In the genomic region with DNA sequence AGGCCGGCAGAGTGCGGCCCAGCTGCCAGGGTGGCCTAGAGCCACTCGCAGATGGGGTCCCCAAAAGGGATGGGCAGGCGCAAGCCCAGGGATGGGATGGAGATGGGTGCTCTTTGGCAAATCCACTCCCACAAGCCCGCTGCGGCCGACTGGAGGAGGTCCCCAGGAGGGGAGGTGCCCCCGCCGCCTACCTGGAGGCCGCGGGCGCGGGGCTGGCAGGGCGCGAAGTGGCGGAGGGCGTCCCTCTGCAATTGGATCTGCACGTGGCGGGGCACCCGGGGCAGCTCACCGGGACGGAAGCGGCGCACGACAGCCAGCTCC, we compare ENCODE assay signal across 8 cellular contexts. TPM values are rescaled to one million over a fixed set of nuclear protein-coding genes. Genes with fewer than 3 reads are reported as not detected.
DNase-seq lines count a peak whose midpoint lies in the region; ATAC-seq and TF ChIP-seq lines count a peak whose summit lies in the region.

No MANE protein-coding gene starts in this region.

- H3K27me3 Mint-ChIP-seq in CD4-positive, alpha-beta memory T cell: peaks cover 8 to 9% of the 10 kb centered on the region in 2 donors
- peaks cover 14% of the 10 kb centered on the region for H3K27me3 Mint-ChIP-seq in central memory CD8-positive, alpha-beta T cell

- peak overlapping the region; percentile 86 to 90 for H3K4me3 ChIP-seq in CD4-positive, alpha-beta memory T cell (ENCODE audit: low read length in 2 of 2)
- H3K4me3 ChIP-seq in muscle layer of colon (ENCODE audit: low read depth in 1 of 2, low read length in 2 of 2): peak overlapping the region; percentile 70 to 82

- TF ChIP-seq EP300 in Ishikawa (IDR thresholded peaks at IDR 0.05; ENCODE audit: borderline replicate concordance): no peak

- no peaks in the 10 kb centered on the region for H3K36me3 ChIP-seq in CD4-positive, alpha-beta memory T cell (ENCODE audit: insufficient read depth, low read length)
- peaks cover 11% of the 10 kb centered on the region for H3K36me3 ChIP-seq in muscle layer of colon (ENCODE audit: insufficient read depth, low read length)

- no peaks in the 10 kb centered on the region for H3K27me3 ChIP-seq in CD4-positive, alpha-beta memory T cell (ENCODE audit: insufficient read depth, low read length)
- no peaks in the 10 kb centered on the region for H3K27me3 ChIP-seq in muscle layer of colon (ENCODE audit: control insufficient read depth in 1 of 2, insufficient read depth in 2 of 2, low read length in 2 of 2)

- H3K4me1 ChIP-seq in CD4-positive, alpha-beta memory T cell (ENCODE audit: insufficient read depth, low read length): peaks cover 14% of the 10 kb centered on the region
- H3K4me1 ChIP-seq in muscle layer of colon (ENCODE audit: insufficient read depth, low read length): peaks cover 21% of the 10 kb centered on the region

- peak overlapping the region; percentile 86 to 100 (median 89) for H3K4me3 Mint-ChIP-seq in CD4-positive, alpha-beta memory T cell
- peak overlapping the region; percentile 97 for H3K4me3 Mint-ChIP-seq in central memory CD8-positive, alpha-beta T cell

- H3K4me1 Mint-ChIP-seq in CD4-positive, alpha-beta memory T cell: peaks cover 14 to 29% (median 23%) of the 10 kb centered on the region in 4 donors
- peaks cover 34% of the 10 kb centered on the region for H3K4me1 Mint-ChIP-seq in central memory CD8-positive, alpha-beta T cell

- peak; percentile 12 for ATAC-seq in GM21390 (IDR thresholded peaks at IDR 0.05; ENCODE audit: unreplicated experiment)
- peak; percentile 30 for ATAC-seq in central memory CD8-positive, alpha-beta T cell (replicated peaks; ENCODE audit: extremely low read depth, poor library complexity, severe bottlenecking)

- H3K27ac ChIP-seq in CD4-positive, alpha-beta memory T cell (ENCODE audit: low read depth, low read length): peak overlapping the region; percentile 87
- H3K27ac ChIP-seq in muscle layer of colon (ENCODE audit: low read depth, low read length): peak overlapping the region; percentile 91

- TF ChIP-seq RAD21 in Ishikawa (IDR thresholded peaks at IDR 0.05; ENCODE audit: low read depth): no peak

- POLR2A ChIA-PET in CD4-positive, alpha-beta memory T cell (lab: Charles Lee; ENCODE audit: partially characterized antibody): interaction anchor here (0.7 to 9.6 kb wide), 29 partner anchors 8 to 1128 kb away, joined by 3 to 373 read pairs (median 5); a partner anchor contains a TSS

- DNase-seq in CD4-positive, alpha-beta memory T cell: peak in 2 of 5 donors; percentile 81
- peak in 1 of 2 donors; percentile 67 for DNase-seq in central memory CD8-positive, alpha-beta T cell (ENCODE audit: low spot score in 2 of 2)
- DNase-seq in RPMI8226 (no peak), ureter (ENCODE audit: low spot score) (no peak), hepatic stellate cell (ENCODE audit: low spot score) (no peak)

- CTCF ChIA-PET in CD4-positive, alpha-beta memory T cell (lab: Charles Lee; ENCODE audit: partially characterized antibody): interaction anchor here (0.6 to 7.3 kb wide), 10 partner anchors 12 to 362 kb away, joined by 3 to 93 read pairs (median 4); a partner anchor contains a TSS

- peak overlapping the region; percentile 64 for H3K9ac ChIP-seq in muscle layer of colon (ENCODE audit: low read length)

- peaks cover 0 to 2% (median 0%) of the 10 kb centered on the region in 8 donors for H3K9me3 Mint-ChIP-seq in CD4-positive, alpha-beta memory T cell
- no peaks in the 10 kb centered on the region for H3K9me3 Mint-ChIP-seq in central memory CD8-positive, alpha-beta T cell

- no peaks in the 10 kb centered on the region for H3K9me3 ChIP-seq in CD4-positive, alpha-beta memory T cell (ENCODE audit: control insufficient read depth in 1 of 2, low read length in 2 of 2)
- no peaks in the 10 kb centered on the region for H3K9me3 ChIP-seq in muscle layer of colon (ENCODE audit: low read length)

- intact Hi-C loops in CD4-positive, alpha-beta memory T cell (cut with micrococcal nuclease): loop anchor here (1.0 to 5.0 kb wide), 7 partner anchors 16 to 375 kb away; a partner anchor contains a TSS

- H3K27ac Mint-ChIP-seq in CD4-positive, alpha-beta memory T cell: peak overlapping the region; percentile 92 to 99 (median 94)
- peak overlapping the region; percentile 93 for H3K27ac Mint-ChIP-seq in central memory CD8-positive, alpha-beta T cell (ENCODE audit: low read depth)

- H3K36me3 Mint-ChIP-seq in CD4-positive, alpha-beta memory T cell: peaks cover 0 to 19% of the 10 kb centered on the region in 2 donors
- H3K36me3 Mint-ChIP-seq in central memory CD8-positive, alpha-beta T cell (ENCODE audit: insufficient read depth): peaks cover 16% of the 10 kb centered on the region

TF ChIP-seq in Ishikawa, 13 proteins besides CTCF, POLR2A, EP300 and RAD21:
- TF ChIP-seq YY1 (IDR thresholded peaks at IDR 0.05; ENCODE audit: low read depth): 0 out of 2 replicates have a peak, but pooled peaks have one; percentile 22
- TF ChIP-seq, protein P1, sequence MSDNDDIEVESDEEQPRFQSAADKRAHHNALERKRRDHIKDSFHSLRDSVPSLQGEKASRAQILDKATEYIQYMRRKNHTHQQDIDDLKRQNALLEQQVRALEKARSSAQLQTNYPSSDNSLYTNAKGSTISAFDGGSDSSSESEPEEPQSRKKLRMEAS (IDR thresholded peaks at IDR 0.05): peak; percentile 96
- peak; percentile 49 for TF ChIP-seq TAF1 (IDR thresholded peaks at IDR 0.05; ENCODE audit: low read depth)
- TF ChIP-seq, protein P2, sequence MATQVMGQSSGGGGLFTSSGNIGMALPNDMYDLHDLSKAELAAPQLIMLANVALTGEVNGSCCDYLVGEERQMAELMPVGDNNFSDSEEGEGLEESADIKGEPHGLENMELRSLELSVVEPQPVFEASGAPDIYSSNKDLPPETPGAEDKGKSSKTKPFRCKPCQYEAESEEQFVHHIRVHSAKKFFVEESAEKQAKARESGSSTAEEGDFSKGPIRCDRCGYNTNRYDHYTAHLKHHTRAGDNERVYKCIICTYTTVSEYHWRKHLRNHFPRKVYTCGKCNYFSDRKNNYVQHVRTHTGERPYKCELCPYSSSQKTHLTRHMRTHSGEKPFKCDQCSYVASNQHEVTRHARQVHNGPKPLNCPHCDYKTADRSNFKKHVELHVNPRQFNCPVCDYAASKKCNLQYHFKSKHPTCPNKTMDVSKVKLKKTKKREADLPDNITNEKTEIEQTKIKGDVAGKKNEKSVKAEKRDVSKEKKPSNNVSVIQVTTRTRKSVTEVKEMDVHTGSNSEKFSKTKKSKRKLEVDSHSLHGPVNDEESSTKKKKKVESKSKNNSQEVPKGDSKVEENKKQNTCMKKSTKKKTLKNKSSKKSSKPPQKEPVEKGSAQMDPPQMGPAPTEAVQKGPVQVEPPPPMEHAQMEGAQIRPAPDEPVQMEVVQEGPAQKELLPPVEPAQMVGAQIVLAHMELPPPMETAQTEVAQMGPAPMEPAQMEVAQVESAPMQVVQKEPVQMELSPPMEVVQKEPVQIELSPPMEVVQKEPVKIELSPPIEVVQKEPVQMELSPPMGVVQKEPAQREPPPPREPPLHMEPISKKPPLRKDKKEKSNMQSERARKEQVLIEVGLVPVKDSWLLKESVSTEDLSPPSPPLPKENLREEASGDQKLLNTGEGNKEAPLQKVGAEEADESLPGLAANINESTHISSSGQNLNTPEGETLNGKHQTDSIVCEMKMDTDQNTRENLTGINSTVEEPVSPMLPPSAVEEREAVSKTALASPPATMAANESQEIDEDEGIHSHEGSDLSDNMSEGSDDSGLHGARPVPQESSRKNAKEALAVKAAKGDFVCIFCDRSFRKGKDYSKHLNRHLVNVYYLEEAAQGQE (IDR thresholded peaks at IDR 0.05; ENCODE audit: low read depth): no peak

RNA-seq across cellular contexts. Expression of a gene that starts 0.7 kb away (rescaled TPM):
- total RNA-seq in CD4-positive, alpha-beta memory T cell: 10 to 100 TPM; 82.3 to 87.3 TPM
- 1 to 10 TPM; 1.3 to 2.9 TPM for polyA plus RNA-seq in CD4-positive, alpha-beta memory T cell
- 28.2 TPM for total RNA-seq in ureter

RNA-seq across cellular contexts. Expression of a gene that starts 4.7 kb away (rescaled TPM):
- total RNA-seq in CD4-positive, alpha-beta memory T cell: 1 to 10 TPM; 2.0 to 3.6 TPM
- not detected for polyA plus RNA-seq in CD4-positive, alpha-beta memory T cell
- 51.1 TPM for total RNA-seq in ureter

RNA-seq across cellular contexts. Expression of a gene that starts 16.0 kb away (rescaled TPM):
- 10 to 100 TPM; 21.0 to 21.7 TPM for total RNA-seq in CD4-positive, alpha-beta memory T cell
- polyA plus RNA-seq in CD4-positive, alpha-beta memory T cell: 1 to 10 TPM; 1.5 to 5.7 TPM
- 32.7 TPM for total RNA-seq in ureter

RNA-seq across cellular contexts. Expression of a gene that starts 19.3 kb away (rescaled TPM):
- 100 to 1,000 TPM; 194 to 196 TPM for total RNA-seq in CD4-positive, alpha-beta memory T cell
- polyA plus RNA-seq in CD4-positive, alpha-beta memory T cell: 100 to 1,000 TPM in 1 of 2 donors, 10 to 100 TPM in 1; 91.7 to 125 TPM
- total RNA-seq in ureter: 178 TPM

RNA-seq across cellular contexts. Expression of a gene that starts 50.8 kb away (rescaled TPM):
- 10 to 100 TPM; 19.8 to 21.1 TPM for total RNA-seq in CD4-positive, alpha-beta memory T cell
- polyA plus RNA-seq in CD4-positive, alpha-beta memory T cell: 1 to 10 TPM; 2.9 to 3.9 TPM
- total RNA-seq in ureter: 35.3 TPM

Comparison
In these comparisons a context has a peak if more than half of its experiments do, and no peak if none do; other contexts are left out.
1. RNA of a gene that starts 4.7 kb away (total RNA-seq): 51.1 TPM in ureter (single experiment); 2.0 to 3.6 TPM in CD4-positive, alpha-beta memory T cell; every median in the first group is over 10 times any median in the second.